In the genomic region with DNA sequence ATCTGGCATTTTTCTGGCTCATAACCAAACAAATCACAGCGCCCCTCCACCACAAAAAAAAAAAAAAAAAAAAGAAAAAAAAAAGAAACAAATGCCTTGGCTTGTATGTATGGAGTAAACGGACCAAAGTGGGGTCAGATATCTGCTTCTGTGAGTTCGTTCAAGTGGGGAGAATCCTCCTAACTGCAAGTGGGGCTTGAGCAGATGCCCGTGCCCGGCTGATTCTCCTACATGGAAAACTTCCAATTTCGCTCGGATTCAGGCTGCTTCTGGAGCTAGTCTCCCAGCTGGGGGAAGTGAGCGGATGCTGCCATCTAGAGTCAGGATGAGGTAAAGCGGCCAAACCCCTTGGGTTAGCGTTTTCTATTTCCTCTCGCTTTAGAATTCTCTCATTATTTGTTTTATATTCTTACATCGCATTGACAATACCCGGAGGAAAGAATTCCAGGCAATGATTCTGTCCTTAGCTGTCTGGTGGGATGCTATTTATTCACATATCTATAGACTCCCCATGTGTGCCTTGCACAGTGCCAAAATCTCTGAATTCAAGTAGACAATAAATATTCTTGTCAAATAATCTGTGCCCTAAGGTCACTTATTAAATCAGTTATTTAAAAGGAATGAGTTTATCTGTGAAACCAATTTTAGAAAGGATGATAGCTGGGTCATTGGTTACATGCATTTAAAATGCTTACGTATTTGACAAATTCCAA, we compare ENCODE assay signal across 8 cellular contexts.
A peak's percentile ranks its signal among the peaks of the same experiment; 100 is the strongest.
DNase-seq lines count a peak whose midpoint lies in the region; ATAC-seq and TF ChIP-seq lines count a peak whose summit lies in the region.

No MANE protein-coding gene starts in this region.

- H3K9me3 ChIP-seq in AG04450 (ENCODE audit: control insufficient read depth, insufficient read depth, low read length) (peaks cover 2% of the 10 kb centered on the region; the same call in 1 of the 2 replicates), colonic mucosa (no peaks in the 10 kb centered on the region), left lung (no peaks in the 10 kb centered on the region)

- TF ChIP-seq CTCF in AG04450 (IDR thresholded peaks at IDR 0.05; ENCODE audit: low read depth, low read length) = peak; percentile 94
- TF ChIP-seq CTCF in colonic mucosa (IDR thresholded peaks at IDR 0.05) = peak; percentile 79
- TF ChIP-seq CTCF in left lung (IDR thresholded peaks at IDR 0.05) = peak; percentile 72 to 75

- CTCF ChIA-PET in AG04450 (lab: Charles Lee) = interaction anchor here (0.5 to 1.9 kb wide), 27 partner anchors 9 to 1633 kb away, joined by 3 to 8 read pairs (median 4); no protein-coding TSS in a partner anchor

- H3K4me1 ChIP-seq in colonic mucosa = no peaks in the 10 kb centered on the region
- H3K4me1 ChIP-seq in left lung = peaks cover 0 to 7% of the 10 kb centered on the region in 2 donors

- no peaks in the 10 kb centered on the region for H3K36me3 ChIP-seq in colonic mucosa
- H3K36me3 ChIP-seq in left lung = no peaks in the 10 kb centered on the region

- POLR2A ChIA-PET in AG04450 (lab: Yijun Ruan, JAX) = interaction anchor here (0.7 kb wide), 1 partner anchor 21 kb away, joined by 12 read pairs; no protein-coding TSS in a partner anchor

- H3K4me3 ChIP-seq in AG04450 (ENCODE audit: low read depth, low read length) = peak overlapping the region; percentile 48
- H3K4me3 ChIP-seq in colonic mucosa = peak overlapping the region; percentile 21
- peak overlapping the region in 1 of 2 donors; percentile 18 for H3K4me3 ChIP-seq in left lung

- H3K9ac ChIP-seq in colonic mucosa (ENCODE audit: low read depth in 2 of 2, low read length in 2 of 2) = no peak overlapping the region

- DNase-seq in AG04450 (ENCODE audit: low read depth, low spot score) (peak; percentile 58), NCI-H2227 treated with DMSO at 0.1 percent for 48 hours (lab: John Stamatoyannopoulos, UW) (peak; percentile 64), colonic mucosa (peak; percentile 80), left lung (peak; percentile 66 to 70)
- DNase-seq in activated CD4-positive, CD25-positive, alpha-beta regulatory T cell treated with anti-CD3 and anti-CD28 coated beads, Interleukin-2, amount 50 U/mL, for 72 hours = peak; percentile 59
- DNase-seq in stimulated activated CD4-positive, alpha-beta T cell treated with anti-CD3 and anti-CD28 coated beads, Interleukin-4, amount 100 ng/mL, for 24 hours = peak; percentile 65

- no peak overlapping the region for H3K27ac ChIP-seq in AG04450 (ENCODE audit: low read depth, low read length)
- no peak overlapping the region for H3K27ac ChIP-seq in colonic mucosa
- no peak overlapping the region for H3K27ac ChIP-seq in left lung

- intact Hi-C loops in colonic mucosa (cut with DNase I) = loop anchor here (5.0 kb wide), 1 partner anchor 480 kb away; no protein-coding TSS in a partner anchor
- intact Hi-C loops in left lung (cut with DNase I) = no loop called here

- H3K27me3 ChIP-seq in AG04450 (ENCODE audit: control insufficient read depth, insufficient read depth, low read length) = peaks cover 10% of the 10 kb centered on the region
- H3K27me3 ChIP-seq in colonic mucosa = no peaks in the 10 kb centered on the region
- H3K27me3 ChIP-seq in left lung = peaks cover 0 to 84% of the 10 kb centered on the region in 2 donors

- ATAC-seq in GM18519 (IDR thresholded peaks at IDR 0.05; ENCODE audit: low FRiP score, unreplicated experiment) (peak; percentile 60), HG03103 (IDR thresholded peaks at IDR 0.05; ENCODE audit: low read depth, unreplicated experiment) (peak; percentile 67), left lung (peak; percentile 97)
